In the genomic region with DNA sequence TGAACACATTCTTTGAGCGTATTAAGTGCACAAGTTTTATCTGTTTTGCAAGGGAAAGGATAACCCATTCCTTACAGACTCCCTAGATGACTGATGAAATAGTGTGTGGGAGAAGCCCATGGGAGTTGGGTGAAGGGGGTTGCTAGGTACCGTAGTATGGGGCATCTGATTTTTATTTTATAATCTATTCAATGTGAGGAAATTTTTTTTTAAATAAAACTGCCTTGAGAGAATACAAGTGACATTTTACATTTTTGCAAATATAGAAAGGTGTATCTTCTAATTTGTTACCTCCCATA, we compare ENCODE assay signal across 9 cellular contexts. TPM values are rescaled to one million over a fixed set of nuclear protein-coding genes. Genes with fewer than 3 reads are reported as not detected.
DNase-seq lines count a peak whose midpoint lies in the region; ATAC-seq and TF ChIP-seq lines count a peak whose summit lies in the region.
"Had no signal": no experiment of that assay in that cellular context is flagged by ENCODE, and none has a peak within 500 bp of the region (broad histone marks: within the 10 kb centered on the region; RNA-seq: fewer than 3 reads in every experiment).

No MANE protein-coding gene starts in this region.

- H3K36me3 ChIP-seq in iPS-18a (ENCODE audit: control insufficient read depth, low read depth, low read length) = peaks cover 7% of the 10 kb centered on the region
- no peaks in the 10 kb centered on the region for H3K36me3 ChIP-seq in thoracic aorta

- peak overlapping the region; percentile 97 for H3K4me3 ChIP-seq in iPS-18a (ENCODE audit: low read length)
- peak overlapping the region; percentile 91 for H3K4me3 ChIP-seq in thoracic aorta

- H3K4me3 Mint-ChIP-seq in activated T-cell treated with anti-CD3 and anti-CD28 coated beads, Interleukin-2, amount 50 U/mL, for 24 hours = peak overlapping the region; percentile 92
- H3K4me3 Mint-ChIP-seq in activated T-helper 17 cell treated with anti-CD3 and anti-CD28 coated beads, Interleukin-2, amount 50 U/mL, for 72 hours = peak overlapping the region; percentile 98

- H3K27me3 Mint-ChIP-seq in activated T-cell treated with anti-CD3 and anti-CD28 coated beads, Interleukin-2, amount 50 U/mL, for 24 hours = no peaks in the 10 kb centered on the region
- H3K27me3 Mint-ChIP-seq in activated T-helper 17 cell treated with anti-CD3 and anti-CD28 coated beads, Interleukin-2, amount 50 U/mL, for 72 hours = no peaks in the 10 kb centered on the region

- no peak for ATAC-seq in activated T-helper 17 cell treated with anti-CD3 and anti-CD28 coated beads, Interleukin-2, amount 50 U/mL, for 72 hours (replicated peaks)
- no peak for ATAC-seq in thoracic aorta (ENCODE audit: insufficient number of reproducible peaks, low FRiP score, low read depth)
- ATAC-seq in HG03520 (IDR thresholded peaks at IDR 0.05; ENCODE audit: unreplicated experiment) = no peak

- no peaks in the 10 kb centered on the region for H3K9me3 ChIP-seq in iPS-18a (ENCODE audit: control insufficient read depth, low read depth, low read length)
- H3K9me3 ChIP-seq in thoracic aorta = no peaks in the 10 kb centered on the region

- no peak overlapping the region for H3K27ac ChIP-seq in iPS-18a (ENCODE audit: low read length)
- H3K27ac ChIP-seq in thoracic aorta = no peak overlapping the region

- no peak for DNase-seq in activated T-cell treated with anti-CD3 and anti-CD28 coated beads, Interleukin-2, amount 50 U/mL, for 24 hours
- no peak for DNase-seq in activated T-cell treated with anti-CD3 and anti-CD28 coated beads, Interleukin-2, amount 50 U/mL, for 48 hours
- DNase-seq in thoracic aorta (ENCODE audit: low spot score) (no peak), RPMI8226 (no peak), NCI-H345 treated with DMSO at 0.1 percent for 48 hours (lab: John Stamatoyannopoulos, UW; ENCODE audit: unreplicated experiment) (no peak)
- DNase-seq: activated CD4-positive, alpha-beta T cell treated with anti-CD3 and anti-CD28 coated beads, Interleukin-2, amount 50 U/mL, for 48 hours had no signal

- H3K4me1 ChIP-seq in iPS-18a (ENCODE audit: control insufficient read depth, low read depth, low read length) (peaks cover 5% of the 10 kb centered on the region), thoracic aorta (ENCODE audit: control insufficient read depth in 1 of 2, low read depth in 2 of 2) (peaks cover 28 to 33% of the 10 kb centered on the region in 2 donors)

- peaks cover 50% of the 10 kb centered on the region for H3K4me1 Mint-ChIP-seq in activated T-cell treated with anti-CD3 and anti-CD28 coated beads, Interleukin-2, amount 50 U/mL, for 24 hours (ENCODE audit: low read depth)
- peaks cover 16% of the 10 kb centered on the region for H3K4me1 Mint-ChIP-seq in activated T-helper 17 cell treated with anti-CD3 and anti-CD28 coated beads, Interleukin-2, amount 50 U/mL, for 72 hours

- peak overlapping the region; percentile 95 for H3K9ac ChIP-seq in iPS-18a (ENCODE audit: low read length)

- no peak for TF ChIP-seq CTCF in thoracic aorta (IDR thresholded peaks at IDR 0.05)

- peaks cover 48% of the 10 kb centered on the region for H3K36me3 Mint-ChIP-seq in activated T-cell treated with anti-CD3 and anti-CD28 coated beads, Interleukin-2, amount 50 U/mL, for 24 hours (ENCODE audit: low read depth)
- H3K36me3 Mint-ChIP-seq in activated T-helper 17 cell treated with anti-CD3 and anti-CD28 coated beads, Interleukin-2, amount 50 U/mL, for 72 hours (ENCODE audit: low read depth) = peaks cover 51% of the 10 kb centered on the region

- no peaks in the 10 kb centered on the region for H3K9me3 Mint-ChIP-seq in activated T-cell treated with anti-CD3 and anti-CD28 coated beads, Interleukin-2, amount 50 U/mL, for 24 hours
- no peaks in the 10 kb centered on the region for H3K9me3 Mint-ChIP-seq in activated T-helper 17 cell treated with anti-CD3 and anti-CD28 coated beads, Interleukin-2, amount 50 U/mL, for 72 hours

- H3K27me3 ChIP-seq in iPS-18a (ENCODE audit: control insufficient read depth, insufficient read depth, low read length) (no peaks in the 10 kb centered on the region), thoracic aorta (replicated peaks; ENCODE audit: insufficient read depth) (no peaks in the 10 kb centered on the region)

- H3K27ac Mint-ChIP-seq in activated T-cell treated with anti-CD3 and anti-CD28 coated beads, Interleukin-2, amount 50 U/mL, for 24 hours = no peak overlapping the region
- peak overlapping the region; percentile 99 for H3K27ac Mint-ChIP-seq in activated T-helper 17 cell treated with anti-CD3 and anti-CD28 coated beads, Interleukin-2, amount 50 U/mL, for 72 hours

RNA-seq across cellular contexts. Expression of gene BTAF1, which starts 1.4 kb away (rescaled TPM):
- total RNA-seq in activated T-helper 17 cell treated with anti-CD3 and anti-CD28 coated beads, Interleukin-2, amount 50 U/mL, for 72 hours = 100 to 1,000 TPM in 1 of 2 donors, 10 to 100 TPM in 1; 49.1 to 122 TPM
- 10 to 100 TPM; 55.4 to 72.2 TPM for total RNA-seq in thoracic aorta

RNA-seq across cellular contexts. Expression of gene FGFBP3, which starts 15.7 kb away (rescaled TPM):
- total RNA-seq in activated T-helper 17 cell treated with anti-CD3 and anti-CD28 coated beads, Interleukin-2, amount 50 U/mL, for 72 hours = under 1 TPM; 0.37 to 0.65 TPM
- 1 to 10 TPM in 1 of 2 donors, under 1 TPM in 1; 0.81 to 2.0 TPM for total RNA-seq in thoracic aorta
